In the genomic region with DNA sequence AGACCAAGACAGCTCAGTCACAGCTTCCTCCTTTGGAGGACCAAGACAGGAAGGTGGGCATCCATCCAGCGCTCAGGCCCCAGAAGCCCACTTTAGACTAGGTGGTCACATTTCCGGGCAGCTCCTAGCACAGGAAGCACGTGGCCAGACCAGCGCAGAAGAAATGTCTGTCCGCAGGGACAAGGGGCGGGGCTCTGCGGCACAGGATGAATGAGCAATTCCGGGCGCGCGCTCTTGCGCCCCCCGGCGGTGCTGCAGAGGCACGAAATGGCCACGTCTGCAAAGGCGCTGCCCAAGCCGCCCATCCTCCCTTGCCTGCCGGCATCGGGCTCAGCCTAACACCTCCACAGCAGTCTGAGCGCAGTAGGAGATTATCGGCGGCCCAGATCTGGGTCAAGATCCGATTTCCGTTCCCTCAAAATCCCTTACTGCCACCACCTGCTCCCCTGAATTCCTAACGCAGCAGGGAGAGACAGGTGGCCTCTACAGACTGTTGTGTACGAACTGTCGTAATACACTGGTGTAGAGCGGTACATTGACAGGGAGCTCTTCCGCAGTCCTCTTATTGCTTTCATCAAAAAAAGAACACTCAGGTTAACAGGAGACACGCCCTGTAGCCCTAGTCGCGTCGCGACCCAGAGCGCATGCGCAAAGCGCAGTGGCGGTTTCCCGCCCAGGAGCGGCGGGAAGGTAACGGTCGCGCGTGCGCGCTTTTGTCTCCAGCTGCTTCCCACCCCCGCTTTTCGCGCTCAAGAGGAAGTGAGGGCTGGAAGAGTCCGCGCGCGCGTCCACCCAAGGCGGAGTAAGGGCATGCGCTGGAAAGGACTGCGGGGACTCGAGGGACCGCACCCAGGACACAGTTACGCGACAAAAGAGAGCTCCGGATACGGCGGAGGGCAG, we compare ENCODE assay signal across 8 cellular contexts. TPM values are rescaled to one million over a fixed set of nuclear protein-coding genes. Genes with fewer than 3 reads are reported as not detected.
DNase-seq lines count a peak whose midpoint lies in the region; ATAC-seq and TF ChIP-seq lines count a peak whose summit lies in the region.

No MANE protein-coding gene starts in this region.

- peak overlapping the region; percentile 93 for H3K4me2 ChIP-seq in BLaER1

- H3K9ac ChIP-seq in BLaER1 = peak overlapping the region; percentile 100

- ATAC-seq in HG03442 (IDR thresholded peaks at IDR 0.05; ENCODE audit: unreplicated experiment) = peak; percentile 56
- peak; percentile 76 for ATAC-seq in left colon

- H3K27me3 ChIP-seq in BLaER1 = no peaks in the 10 kb centered on the region

- peak overlapping the region; percentile 99 for H3K27ac ChIP-seq in BLaER1

- peak; percentile 91 for TF ChIP-seq CTCF in choroid plexus epithelial cell (conservative IDR thresholded peaks at IDR 0.05; ENCODE audit: low read depth, low read length)

- peak; percentile 79 for DNase-seq in GM19240 (ENCODE audit: insufficient read length, low spot score)
- peak; percentile 90 to 92 for DNase-seq in NCI-H524 (lab: John Stamatoyannopoulos, UW)
- peak; percentile 91 to 92 for DNase-seq in activated CD4-positive, alpha-beta T cell treated with anti-CD3 and anti-CD28 coated beads for 4 hours
- peak; percentile 97 for DNase-seq in choroid plexus epithelial cell (ENCODE audit: low read depth)
- peak; percentile 95 to 96 for DNase-seq in left colon
- peak; percentile 82 to 91 (median 88) for DNase-seq in stimulated activated CD4-positive, alpha-beta T cell treated with anti-CD3 and anti-CD28 coated beads, Interleukin-1b, Interleukin-23, amount 100 ng/mL, for 24 hours (ENCODE audit: low read depth in 4 of 4, low spot score in 1 of 4)

- peaks cover 37% of the 10 kb centered on the region for H4K20me1 ChIP-seq in BLaER1

- intact Hi-C loops in left colon (cut with DNase I, micrococcal nuclease) = loop anchor here in 1 of 2 donors (2.0 to 5.0 kb wide), 2 partner anchors 57 to 104 kb away; partner anchors contain the start of gene TUBA1A

- peaks cover 37% of the 10 kb centered on the region for H3K36me3 ChIP-seq in BLaER1

- H3K4me1 ChIP-seq in BLaER1 = peaks cover 38% of the 10 kb centered on the region

- H3K4me3 ChIP-seq in BLaER1 = peak overlapping the region; percentile 96
- peak overlapping the region; percentile 99 for H3K4me3 ChIP-seq in choroid plexus epithelial cell (ENCODE audit: low read depth, low read length)

- H3K9me3 ChIP-seq in BLaER1 = no peaks in the 10 kb centered on the region

RNA-seq across cellular contexts. Expression of gene TUBA1B, which starts 0.8 kb away (rescaled TPM):
- 100 to 1,000 TPM; 298 to 454 TPM for total RNA-seq in left colon

RNA-seq across cellular contexts. Expression of gene LMBR1L, which starts 19.8 kb away (rescaled TPM):
- 10 to 100 TPM; 44.7 to 49.6 TPM for total RNA-seq in left colon

RNA-seq across cellular contexts. Expression of gene DHH, which starts 35.8 kb away (rescaled TPM):
- under 1 TPM; 0.31 to 0.50 TPM for total RNA-seq in left colon

RNA-seq across cellular contexts. Expression of gene TUBA1A, which starts 58.5 kb away (rescaled TPM):
- 10 to 100 TPM; 12.8 to 57.7 TPM for total RNA-seq in left colon

Comparison
In these comparisons a context has a peak if more than half of its experiments do, and no peak if none do; other contexts are left out.
1. Peak in every context shown above with its lines: DNase-seq, ATAC-seq, H3K4me3 ChIP-seq and H3K27ac ChIP-seq.